Comparison of ENCODE assay signal across 25 cellular contexts in genomic region chr22:45314789-45315188, GRCh38. TPM values are rescaled to one million over a fixed set of nuclear protein-coding genes. Genes with fewer than 3 reads are reported as not detected.
DNase-seq lines count a peak whose midpoint lies in the region; ATAC-seq, FAIRE-seq and TF ChIP-seq lines count a peak whose summit lies in the region.
"Had no signal": no experiment of that assay in that cellular context is flagged by ENCODE, and none has a peak within 500 bp of the region (broad histone marks: within the 10 kb centered on the region; RNA-seq: fewer than 3 reads in every experiment).

No MANE protein-coding gene starts in this region.

- H3K9me1 ChIP-seq in K562 (ENCODE audit: control insufficient read depth, insufficient read depth, low read length), result peaks cover 7% of the 10 kb centered on the region

- H3K9me3 ChIP-seq in K562 (replicated peaks; ENCODE audit: control insufficient read depth, insufficient read depth, low read depth, low read length) (no peaks in the 10 kb centered on the region), gastrocnemius medialis (no peaks in the 10 kb centered on the region), smooth muscle cell (replicated peaks; ENCODE audit: low read depth) (no peaks in the 10 kb centered on the region), PC-3 (ENCODE audit: low read length) (no peaks in the 10 kb centered on the region)
- H3K9me3 ChIP-seq: colonic mucosa had no signal

- H3K4me3 ChIP-seq in LNCaP clone FGC (ENCODE audit: low read depth, low read length) (peak overlapping the region; percentile 12; the same call in 1 of the 2 replicates), K562 (peak overlapping the region; percentile 34), gastrocnemius medialis (no peak overlapping the region), smooth muscle cell (no peak overlapping the region), PC-3 (ENCODE audit: low read length) (no peak overlapping the region)
- H3K4me3 ChIP-seq: colonic mucosa, skin epidermis had no signal

- H3K27me3 Mint-ChIP-seq in activated naive CD4-positive, alpha-beta T cell treated with anti-CD3 and anti-CD28 coated beads for 36 hours (ENCODE audit: low read depth), result no peaks in the 10 kb centered on the region
- H3K27me3 Mint-ChIP-seq: naive B cell had no signal

- H3K4me2 ChIP-seq in K562 (ENCODE audit: insufficient read depth, low read length), result peak overlapping the region; percentile 87
- no peak overlapping the region for H3K4me2 ChIP-seq in smooth muscle cell
- H3K4me2 ChIP-seq in PC-3 (ENCODE audit: low read length), result no peak overlapping the region

- TF ChIP-seq RAD21 in K562 (CRISPR knock-in tag; conservative IDR thresholded peaks at IDR 0.05 in 1 of 2, IDR thresholded peaks at IDR 0.05 in 1 of 2), result no peak

- CTCF ChIA-PET in activated naive CD4-positive, alpha-beta T cell treated with anti-CD3 and anti-CD28 coated beads for 36 hours (lab: Charles Lee), result no interaction called here
- CTCF ChIA-PET in K562 (lab: Yijun Ruan, JAX; ENCODE audit: low intra/inter-chr PET ratio) (no interaction called here), PC-3 (lab: Charles Lee) (no interaction called here)

- no peak overlapping the region for H3K4me3 Mint-ChIP-seq in activated naive CD4-positive, alpha-beta T cell treated with anti-CD3 and anti-CD28 coated beads for 36 hours

- POLR2A ChIA-PET in K562 (lab: Yijun Ruan, JAX), result interaction anchor here (0.6 to 1.3 kb wide), 2 partner anchors 9 to 804 kb away, joined by 3 read pairs; no protein-coding TSS in a partner anchor
- POLR2A ChIA-PET in PC-3 (lab: Charles Lee; ENCODE audit: unreplicated experiment), result no interaction called here

- H3F3A ChIP-seq in smooth muscle cell (ENCODE audit: low read depth) (peaks cover 22% of the 10 kb centered on the region), PC-3 (ENCODE audit: low read length, unreplicated experiment) (no peaks in the 10 kb centered on the region)

- H3K27me3 ChIP-seq in K562 (ENCODE audit: control insufficient read depth in 2 of 2, insufficient read depth in 2 of 2, low read length in 2 of 2) (no peaks in the 10 kb centered on the region), gastrocnemius medialis (no peaks in the 10 kb centered on the region), smooth muscle cell (ENCODE audit: low read depth) (no peaks in the 10 kb centered on the region), PC-3 (ENCODE audit: low read length) (no peaks in the 10 kb centered on the region)
- H3K27me3 ChIP-seq: colonic mucosa had no signal

- peak; percentile 68; the same call in 1 of the 2 replicates for TF ChIP-seq EP300 in K562 (IDR thresholded peaks at IDR 0.05; ENCODE audit: low read length)

- in situ Hi-C loops in K562 (cut with MboI) (no loop called here), gastrocnemius medialis (cut with MboI; ENCODE audit: low sequenced_read_pairs in 4 of 4) (no loop called here)

- H3K9me3 Mint-ChIP-seq in activated naive CD4-positive, alpha-beta T cell treated with anti-CD3 and anti-CD28 coated beads for 36 hours, result no peaks in the 10 kb centered on the region
- H3K9me3 Mint-ChIP-seq: activated naive CD4-positive, alpha-beta T cell treated with anti-CD3 and anti-CD28 coated beads, Interleukin-2, amount 50 U/mL, for 72 hours; brain; naive B cell had no signal

- no peaks in the 10 kb centered on the region for H3K9me2 ChIP-seq in PC-3 (replicated peaks; ENCODE audit: low read length)

- H3K4me1 Mint-ChIP-seq in activated naive CD4-positive, alpha-beta T cell treated with anti-CD3 and anti-CD28 coated beads for 36 hours (ENCODE audit: low read depth), result peaks cover 82% of the 10 kb centered on the region

- H3K27ac Mint-ChIP-seq in activated naive CD4-positive, alpha-beta T cell treated with anti-CD3 and anti-CD28 coated beads for 36 hours, result peak overlapping the region; percentile 61

- BruUV-seq in K562 (replicated peaks; lab: Mats Ljungman, UMichigan) (no TSS peak), PC-3 (replicated peaks; lab: Mats Ljungman, UMichigan) (no TSS peak)

- H3K27ac ChIP-seq in K562 (ENCODE audit: extremely low read depth, low read depth, low read length), result peak overlapping the region; percentile 98
- H3K27ac ChIP-seq in gastrocnemius medialis, result peak overlapping the region; percentile 84 to 91 (median 88)
- H3K27ac ChIP-seq in smooth muscle cell (ENCODE audit: low read depth), result no peak overlapping the region
- H3K27ac ChIP-seq in PC-3 (ENCODE audit: low read length), result no peak overlapping the region

- DNase-seq in activated naive CD4-positive, alpha-beta T cell treated with anti-CD3 and anti-CD28 coated beads for 36 hours, result no peak
- DNase-seq in activated naive CD4-positive, alpha-beta T cell treated with Interleukin-2 at 50 U/mL for 16 hours, result no peak
- no peak for DNase-seq in LNCaP clone FGC (ENCODE audit: low read depth)
- peak in 3 of 4 experiments; percentile 38 to 74 (median 60) for DNase-seq in K562 (ENCODE audit: extremely low read depth in 1 of 4, low spot score in 3 of 4)
- no peak for DNase-seq in gastrocnemius medialis
- DNase-seq in D721Med (ENCODE audit: insufficient read length, low spot score), result no peak
- DNase-seq in smooth muscle cell (lab: John Stamatoyannopoulos, UW; ENCODE audit: unreplicated experiment), result no peak
- no peak for DNase-seq in PC-3
- DNase-seq: activated CD4-positive, alpha-beta T cell treated with anti-CD3 and anti-CD28 coated beads, Interleukin-2, amount 50 U/mL, for 1 hour; activated CD8-positive, alpha-beta memory T cell treated with anti-CD3 and anti-CD28 coated beads, Interleukin-2, amount 50 U/mL, for 4 hours; colonic mucosa; hypothalamus; naive B cell; NCI-H146; NCI-H2227 treated with DMSO at 0.1 percent for 48 hours; RPMI8226; stimulated activated CD4-positive, alpha-beta T cell treated with anti-CD3 and anti-CD28 coated beads, Interleukin-4, amount 100 ng/mL, for 1 hour had no signal

- peak overlapping the region; percentile 20; the same call in 1 of the 2 replicates for H2AFZ ChIP-seq in K562 (ENCODE audit: low read depth, low read length)
- H2AFZ ChIP-seq in smooth muscle cell (ENCODE audit: low read depth), result no peak overlapping the region
- H2AFZ ChIP-seq in PC-3 (ENCODE audit: low read length), result no peak overlapping the region

- H3K9ac ChIP-seq in K562 (ENCODE audit: insufficient read depth in 1 of 2, low read depth in 2 of 2, low read length in 2 of 2) (peak overlapping the region; percentile 52 to 85; a peak in 3 of 4 replicates), smooth muscle cell (ENCODE audit: low read depth) (no peak overlapping the region), PC-3 (ENCODE audit: low read length) (no peak overlapping the region)

- H3K36me3 ChIP-seq in K562 (ENCODE audit: control insufficient read depth, insufficient read depth, low read length) (peaks cover 38% of the 10 kb centered on the region), gastrocnemius medialis (no peaks in the 10 kb centered on the region), smooth muscle cell (ENCODE audit: low read depth) (no peaks in the 10 kb centered on the region), PC-3 (ENCODE audit: low read depth, low read length) (no peaks in the 10 kb centered on the region)
- H3K36me3 ChIP-seq: colonic mucosa had no signal

- TF ChIP-seq CTCF in LNCaP clone FGC (IDR thresholded peaks at IDR 0.05; ENCODE audit: control insufficient read depth, extremely low read depth, insufficient read depth), result no peak
- TF ChIP-seq CTCF in K562 (IDR thresholded peaks at IDR 0.05 in 2 of 3, conservative IDR thresholded peaks at IDR 0.05 in 1 of 3; ENCODE audit: insufficient read depth in 2 of 3, low read depth in 1 of 3, low read length in 3 of 3), result no peak
- no peak for TF ChIP-seq CTCF in gastrocnemius medialis (IDR thresholded peaks at IDR 0.05 in 4 of 5, conservative IDR thresholded peaks at IDR 0.05 in 1 of 5)
- TF ChIP-seq CTCF in D721Med (IDR thresholded peaks at IDR 0.05; ENCODE audit: insufficient read depth, missing control alignments), result no peak
- TF ChIP-seq CTCF in smooth muscle cell (IDR thresholded peaks at IDR 0.05; ENCODE audit: borderline replicate concordance, insufficient read depth, poor library complexity, severe bottlenecking), result no peak
- TF ChIP-seq CTCF in PC-3 (conservative IDR thresholded peaks at IDR 0.05; ENCODE audit: low read depth, low read length), result no peak

- H4K20me1 ChIP-seq in K562 (replicated peaks; ENCODE audit: control insufficient read depth, insufficient read depth, low read length) (peaks cover 25% of the 10 kb centered on the region; the same call in 1 of the 2 replicates), smooth muscle cell (ENCODE audit: low read depth) (peaks cover 10% of the 10 kb centered on the region), PC-3 (ENCODE audit: low read length) (peaks cover 27% of the 10 kb centered on the region; the same call in 1 of the 2 replicates)

- H3K79me2 ChIP-seq in K562 (ENCODE audit: control insufficient read depth, insufficient read depth, low read length) (peaks cover 98% of the 10 kb centered on the region), smooth muscle cell (ENCODE audit: low read depth) (peaks cover 68% of the 10 kb centered on the region), PC-3 (ENCODE audit: low read length) (peaks cover 98% of the 10 kb centered on the region)

- intact Hi-C loops in activated naive CD4-positive, alpha-beta T cell treated with anti-CD3 and anti-CD28 coated beads for 36 hours (cut with micrococcal nuclease), result loop anchor here (5.0 kb wide), 2 partner anchors 32 to 152 kb away; partner anchors contain the start of genes NUP50 and UPK3A
- intact Hi-C loops in K562 (cut with micrococcal nuclease), result no loop called here
- intact Hi-C loops in gastrocnemius medialis (cut with DNase I; ENCODE audit: low total_unique reads), result no loop called here
- intact Hi-C loops in PC-3 (cut with micrococcal nuclease), result no loop called here

- 1% methylated on average over 6 of the region's 6 CpGs for WGBS in K562 (ENCODE audit: insufficient coverage, low coverage, missing lambda C conversion rate)
- WGBS in smooth muscle cell (ENCODE audit: low lambda C conversion rate), result 89% methylated on average over 6 of the region's 6 CpGs

- H3K4me1 ChIP-seq in K562 (replicated peaks in 1 of 2; ENCODE audit: control insufficient read depth in 2 of 2, insufficient read depth in 2 of 2, low read length in 2 of 2) (peaks cover 39 to 74% of the 10 kb centered on the region in 2 experiments), gastrocnemius medialis (peaks cover 45 to 57% of the 10 kb centered on the region in 2 donors), smooth muscle cell (ENCODE audit: low read depth) (peaks cover 40% of the 10 kb centered on the region), PC-3 (ENCODE audit: insufficient read depth, low read length) (peaks cover 4% of the 10 kb centered on the region; the same call in 1 of the 2 replicates)

- H3K36me3 Mint-ChIP-seq in activated naive CD4-positive, alpha-beta T cell treated with anti-CD3 and anti-CD28 coated beads for 36 hours (ENCODE audit: low read depth), result peaks cover 6% of the 10 kb centered on the region
- H3K36me3 Mint-ChIP-seq: naive B cell had no signal

- no peak for TF ChIP-seq POLR2A in K562 (conservative IDR thresholded peaks at IDR 0.05)
- no peak for TF ChIP-seq POLR2A in gastrocnemius medialis (IDR thresholded peaks at IDR 0.05)

- ATAC-seq in K562 (peak; percentile 60), gastrocnemius medialis (no peak), PC-3 (no peak)
- ATAC-seq: activated naive CD4-positive, alpha-beta T cell treated with anti-CD3 and anti-CD28 coated beads, Interleukin-2, amount 50 U/mL, for 72 hours; HCT116 had no signal

- FAIRE-seq in K562 (lab: Jason Lieb, UNC) (peak; percentile 82), D721Med (lab: Jason Lieb, UNC) (no peak)

RNA-seq across cellular contexts. Expression of gene FAM118A, which starts 5.1 kb away (rescaled TPM):
- 10 to 100 TPM; 62.2 to 66.9 TPM for total RNA-seq in activated naive CD4-positive, alpha-beta T cell treated with anti-CD3 and anti-CD28 coated beads for 36 hours
- 805 and 856 TPM in 2 replicates for total RNA-seq in K562 (2011; cell fraction: chromatin; rRNA removed; ENCODE audit: low replicate concordance)
- 514 and 529 TPM in 2 replicates for total RNA-seq in K562 (2011; cell fraction: nucleolus; rRNA removed)
- 508 and 540 TPM in 2 replicates for total RNA-seq in K562 (2011; cell fraction: nucleoplasm; rRNA removed)
- total RNA-seq in K562 (2014; rRNA removed) (54.2 and 59.8 TPM in 2 replicates), K562 (2014; rRNA removed; fragmentation: Illumina TruSeq; extraction: Trizol) (51.1 and 59.4 TPM in 2 replicates), K562 (2015; rRNA removed; fragmentation: Illumina TruSeq; extraction: Trizol) (54.9 and 57.5 TPM in 2 replicates), K562 (2021) (63.0 and 72.9 TPM in 2 replicates), gastrocnemius medialis (10 to 100 TPM in 3 of 4 donors, 1 to 10 TPM in 1; 4.1 to 30.0 (median 24.2) TPM), smooth muscle cell (36.1 and 36.6 TPM in 2 replicates), PC-3 (2014; rRNA removed) (19.6 and 20.3 TPM in 2 replicates)
- polyA plus RNA-seq in K562 (2011; rRNA removed) (205 and 223 TPM in 2 replicates), K562 (2014; fragmentation: Illumina TruSeq; extraction: Trizol) (71.2 and 76.9 TPM in 2 replicates), K562 (2014; fragmentation: Nextera tagmentation; extraction: Ambion mirVana) (10 to 100 TPM; 17.0 to 19.7 TPM), K562 (2014; rRNA removed) (122 and 150 TPM in 2 replicates), smooth muscle cell (60.3 and 114 TPM in 2 replicates)
- 71.6 and 100.0 TPM in 2 replicates for polyA plus RNA-seq in K562 (2011; cell fraction: cytosol; rRNA removed)
- 633 and 866 TPM in 2 replicates for polyA plus RNA-seq in K562 (2011; cell fraction: nucleus; rRNA removed)
- 85.2 and 154 TPM in 2 replicates for polyA plus RNA-seq in K562 (2012)
- polyA minus RNA-seq in K562 (2011; rRNA and poly(A)+ RNA removed), result 49.8 and 57.6 TPM in 2 replicates
- polyA minus RNA-seq in K562 (2011; cell fraction: cytosol; rRNA and poly(A)+ RNA removed), result 30.9 and 31.2 TPM in 2 replicates
- 105 and 107 TPM in 2 replicates for polyA minus RNA-seq in K562 (2011; cell fraction: nucleus; rRNA and poly(A)+ RNA removed)

RNA-seq across cellular contexts. Expression of gene UPK3A, which starts 30.0 kb away (rescaled TPM):
- not detected for total RNA-seq in activated naive CD4-positive, alpha-beta T cell treated with anti-CD3 and anti-CD28 coated beads for 36 hours
- total RNA-seq in K562 (2011; cell fraction: chromatin; rRNA removed; ENCODE audit: low replicate concordance), result not detected in 2 replicates
- total RNA-seq in K562 (2011; cell fraction: nucleolus; rRNA removed), result not detected in 2 replicates
- total RNA-seq in K562 (2011; cell fraction: nucleoplasm; rRNA removed), result not detected in 2 replicates
- total RNA-seq in K562 (2014; rRNA removed) (not detected in 2 replicates), K562 (2014; rRNA removed; fragmentation: Illumina TruSeq; extraction: Trizol) (not detected in 2 replicates), K562 (2015; rRNA removed; fragmentation: Illumina TruSeq; extraction: Trizol) (not detected in 2 replicates), K562 (2021) (not detected in 2 replicates), gastrocnemius medialis (1 to 10 TPM in 2 of 4 donors, under 1 TPM in 2; 0.70 to 6.4 (median 2.1) TPM), smooth muscle cell (not detected in 2 replicates), PC-3 (2014; rRNA removed) (1.1 TPM in 1 of 2 replicates, not detected in the other)
- polyA plus RNA-seq in K562 (2011; rRNA removed) (not detected in 2 replicates), K562 (2014; fragmentation: Illumina TruSeq; extraction: Trizol) (not detected in 2 replicates), K562 (2014; fragmentation: Nextera tagmentation; extraction: Ambion mirVana) (not detected), K562 (2014; rRNA removed) (not detected in 2 replicates), smooth muscle cell (not detected in 2 replicates)
- not detected in 2 replicates for polyA plus RNA-seq in K562 (2011; cell fraction: cytosol; rRNA removed)
- polyA plus RNA-seq in K562 (2011; cell fraction: nucleus; rRNA removed), result not detected in 2 replicates
- polyA plus RNA-seq in K562 (2012), result not detected in 2 replicates
- not detected in 2 replicates for polyA minus RNA-seq in K562 (2011; rRNA and poly(A)+ RNA removed)
- polyA minus RNA-seq in K562 (2011; cell fraction: cytosol; rRNA and poly(A)+ RNA removed), result not detected in 2 replicates
- polyA minus RNA-seq in K562 (2011; cell fraction: nucleus; rRNA and poly(A)+ RNA removed), result not detected in 2 replicates
- total RNA-seq: A673; activated naive CD4-positive, alpha-beta T cell treated with anti-CD3 and anti-CD28 coated beads, Interleukin-2, amount 50 U/mL, for 72 hours; kidney epithelial cell; MCF 10A; posterior vena cava had no signal

Comparison
In these comparisons a context has a peak if more than half of its experiments do, and no peak if none do; other contexts are left out.
1. DNase-seq: peak in K562 (3 of 4); none in activated naive CD4-positive, alpha-beta T cell treated with anti-CD3 and anti-CD28 coated beads for 36 hours (single experiment), activated naive CD4-positive, alpha-beta T cell treated with Interleukin-2 at 50 U/mL for 16 hours (single experiment), LNCaP clone FGC (single experiment), gastrocnemius medialis (0 of 2), D721Med (single experiment), smooth muscle cell (single experiment) and PC-3 (single experiment).
2. H3K4me3 ChIP-seq: peak in LNCaP clone FGC (single experiment) and K562 (single experiment); none in gastrocnemius medialis (0 of 4), smooth muscle cell (single experiment) and PC-3 (single experiment).
3. H3K27ac ChIP-seq: peak in K562 (single experiment) and gastrocnemius medialis (4 of 4); none in smooth muscle cell (single experiment) and PC-3 (single experiment).
4. H3K9ac ChIP-seq: peak in K562 (2 of 2); none in smooth muscle cell (single experiment) and PC-3 (single experiment).